ENCODE assay signal across 8 cellular contexts in genomic region chr5:115168829-115169391, GRCh38. TPM values are rescaled to one million over a fixed set of nuclear protein-coding genes. Genes with fewer than 3 reads are reported as not detected.
DNase-seq lines count a peak whose midpoint lies in the region; ATAC-seq and TF ChIP-seq lines count a peak whose summit lies in the region.

No MANE protein-coding gene starts in this region.

- peaks cover 56% of the 10 kb centered on the region for H3K27me3 Mint-ChIP-seq in activated T-helper 1 cell treated with anti-CD3 and anti-CD28 coated beads, Interleukin-12 subunit alpha, Interleukin-12 subunit beta, Interleukin-2, Interleukin-4 antibody, amounts not matched to agents 30 ng/mL and 10 ng/mL and 1 ng/mL, durations not matched to agents 14 hours and 24 hours and 36 hours (ENCODE audit: insufficient read depth)

- H3K4me1 ChIP-seq in skeletal muscle tissue (ENCODE audit: control insufficient read depth in 3 of 3, insufficient read depth in 3 of 3, low read length in 3 of 3): peaks cover 13 to 20% (median 17%) of the 10 kb centered on the region in 3 donors

- peak overlapping the region; percentile 82 for H3K4me3 Mint-ChIP-seq in activated T-helper 1 cell treated with anti-CD3 and anti-CD28 coated beads, Interleukin-12 subunit alpha, Interleukin-12 subunit beta, Interleukin-2, Interleukin-4 antibody, amounts not matched to agents 30 ng/mL and 10 ng/mL and 1 ng/mL, durations not matched to agents 14 hours and 24 hours and 36 hours

- H3K4me1 Mint-ChIP-seq in activated T-helper 1 cell treated with anti-CD3 and anti-CD28 coated beads, Interleukin-12 subunit alpha, Interleukin-12 subunit beta, Interleukin-2, Interleukin-4 antibody, amounts not matched to agents 30 ng/mL and 10 ng/mL and 1 ng/mL, durations not matched to agents 14 hours and 24 hours and 36 hours (ENCODE audit: low read depth): peaks cover 6% of the 10 kb centered on the region

- no peaks in the 10 kb centered on the region for H3K9me3 ChIP-seq in skeletal muscle tissue (ENCODE audit: control insufficient read depth in 3 of 3, low read length in 3 of 3)

- H3K27ac ChIP-seq in HL-60 (replicated peaks) (peak overlapping the region; percentile 59), skeletal muscle tissue (ENCODE audit: low read depth, low read length) (no peak overlapping the region)

- peak overlapping the region; percentile 20 to 73 (median 64) for H3K9ac ChIP-seq in skeletal muscle tissue (ENCODE audit: low read depth in 1 of 3, low read length in 3 of 3)

- no peak overlapping the region for H3K27ac Mint-ChIP-seq in activated T-helper 1 cell treated with anti-CD3 and anti-CD28 coated beads, Interleukin-12 subunit alpha, Interleukin-12 subunit beta, Interleukin-2, Interleukin-4 antibody, amounts not matched to agents 30 ng/mL and 10 ng/mL and 1 ng/mL, durations not matched to agents 14 hours and 24 hours and 36 hours

- no peak for ATAC-seq in GM18861 (IDR thresholded peaks at IDR 0.05; ENCODE audit: unreplicated experiment)

- intact Hi-C loops in activated T-helper 1 cell treated with anti-CD3 and anti-CD28 coated beads, Interleukin-12 subunit alpha, Interleukin-12 subunit beta, Interleukin-2, Interleukin-4 antibody, amounts not matched to agents 30 ng/mL and 10 ng/mL and 1 ng/mL, durations not matched to agents 14 hours and 24 hours and 36 hours (cut with micrococcal nuclease): loop anchor here (1.0 to 5.0 kb wide), 2 partner anchors 72 to 672 kb away; partner anchors contain the start of genes AP3S1 and ATG12

- H3K9me3 Mint-ChIP-seq in activated T-helper 1 cell treated with anti-CD3 and anti-CD28 coated beads, Interleukin-12 subunit alpha, Interleukin-12 subunit beta, Interleukin-2, Interleukin-4 antibody, amounts not matched to agents 30 ng/mL and 10 ng/mL and 1 ng/mL, durations not matched to agents 14 hours and 24 hours and 36 hours: peaks cover 16% of the 10 kb centered on the region

- no peaks in the 10 kb centered on the region for H3K27me3 ChIP-seq in HL-60 (ENCODE audit: insufficient read depth, poor library complexity, severe bottlenecking)
- peaks cover 15 to 45% (median 25%) of the 10 kb centered on the region in 3 donors for H3K27me3 ChIP-seq in skeletal muscle tissue (ENCODE audit: control insufficient read depth in 3 of 3, insufficient read depth in 3 of 3, low read length in 3 of 3)

- H3K4me3 ChIP-seq in HL-60 (replicated peaks; ENCODE audit: insufficient read depth, low read length): peak overlapping the region; percentile 81
- H3K4me3 ChIP-seq in iPS-11a (ENCODE audit: low read depth, low read length): peak overlapping the region; percentile 75
- H3K4me3 ChIP-seq in skeletal muscle tissue (ENCODE audit: low read length in 3 of 3): peak overlapping the region; percentile 73 to 85 (median 77)

- TF ChIP-seq CTCF in HL-60 (IDR thresholded peaks at IDR 0.05; ENCODE audit: insufficient read depth, low read length): no peak

- DNase-seq in NCI-H2227 (lab: John Stamatoyannopoulos, UW; ENCODE audit: unreplicated experiment) (peak; percentile 21), NCI-H2227 treated with DMSO at 0.1 percent for 48 hours (lab: John Stamatoyannopoulos, UW) (no peak), HL-60 (ENCODE audit: low read depth in 1 of 2, low spot score in 1 of 2) (no peak), GM19238 (ENCODE audit: insufficient read length, low spot score) (no peak)
- DNase-seq in activated T-helper 1 cell treated with anti-CD3 and anti-CD28 coated beads, Interleukin-12 subunit alpha, Interleukin-12 subunit beta, Interleukin-2, Interleukin-4 antibody, amounts not matched to agents 30 ng/mL and 10 ng/mL and 1 ng/mL, durations not matched to agents 14 hours and 24 hours and 36 hours (ENCODE audit: low spot score): no peak

- H3K36me3 Mint-ChIP-seq in activated T-helper 1 cell treated with anti-CD3 and anti-CD28 coated beads, Interleukin-12 subunit alpha, Interleukin-12 subunit beta, Interleukin-2, Interleukin-4 antibody, amounts not matched to agents 30 ng/mL and 10 ng/mL and 1 ng/mL, durations not matched to agents 14 hours and 24 hours and 36 hours (ENCODE audit: low read depth): peaks cover 8% of the 10 kb centered on the region

- H3K36me3 ChIP-seq in skeletal muscle tissue (ENCODE audit: control insufficient read depth in 3 of 3, insufficient read depth in 3 of 3, low read length in 3 of 3): no peaks in the 10 kb centered on the region

RNA-seq across cellular contexts. Expression of gene TRIM36, which starts 0.8 kb away (rescaled TPM):
- total RNA-seq in activated T-helper 1 cell treated with anti-CD3 and anti-CD28 coated beads, Interleukin-12 subunit alpha, Interleukin-12 subunit beta, Interleukin-2, Interleukin-4 antibody, amounts not matched to agents 30 ng/mL and 10 ng/mL and 1 ng/mL, durations not matched to agents 14 hours and 24 hours and 36 hours: not detected in 2 replicates
- total RNA-seq in skeletal muscle tissue: 2.6 TPM
